In genomic region chr3:97057365-97057764, GRCh38 we compare ENCODE assay signal across 4 cellular contexts.
A peak's percentile ranks its signal among the peaks of the same experiment; 100 is the strongest.
TF ChIP-seq lines count a peak whose summit lies in the region.

No MANE protein-coding gene starts in this region.

TF ChIP-seq in A549, 52 proteins besides CTCF, POLR2A, EP300 and RAD21:
- peak; percentile 26; the same call in 1 of the 2 replicates for TF ChIP-seq USF2 (IDR thresholded peaks at IDR 0.05)
- no peak for TF ChIP-seq FOSB (CRISPR knock-in tag; IDR thresholded peaks at IDR 0.05)
- no peak for TF ChIP-seq RNF2 (IDR thresholded peaks at IDR 0.05; ENCODE audit: borderline replicate concordance, low read depth)
- TF ChIP-seq HOXB5 (CRISPR knock-in tag; IDR thresholded peaks at IDR 0.05), result no peak
- TF ChIP-seq FOXS1 (CRISPR knock-in tag; IDR thresholded peaks at IDR 0.05), result no peak
- TF ChIP-seq RFX5 (IDR thresholded peaks at IDR 0.05), result no peak

TF ChIP-seq in GM23338, 12 proteins besides CTCF, POLR2A, EP300 and RAD21 (continues in another document):
- no peak for TF ChIP-seq CREB1 (CRISPR knock-in tag; IDR thresholded peaks at IDR 0.05; ENCODE audit: low read depth)
- no peak for TF ChIP-seq NANOG (IDR thresholded peaks at IDR 0.05; ENCODE audit: borderline replicate concordance)
- TF ChIP-seq ZNF114 (CRISPR knock-in tag; IDR thresholded peaks at IDR 0.05), result no peak
- no peak for TF ChIP-seq ZNF331 (CRISPR knock-in tag; IDR thresholded peaks at IDR 0.05; ENCODE audit: low read depth)
- TF ChIP-seq POLR2AphosphoS5 (IDR thresholded peaks at IDR 0.05; ENCODE audit: low read depth), result no peak
- no peak for TF ChIP-seq EZH2phosphoT487 (IDR thresholded peaks at IDR 0.05; ENCODE audit: unreplicated experiment)
- no peak for TF ChIP-seq ETS1 (IDR thresholded peaks at IDR 0.05)
- no peak for TF ChIP-seq REST (IDR thresholded peaks at IDR 0.05; ENCODE audit: unreplicated experiment)
- TF ChIP-seq STAT1 (IDR thresholded peaks at IDR 0.05; ENCODE audit: unreplicated experiment), result no peak
- no peak for TF ChIP-seq JUNB (IDR thresholded peaks at IDR 0.05; ENCODE audit: unreplicated experiment)
- TF ChIP-seq EZH2 (IDR thresholded peaks at IDR 0.05; ENCODE audit: low read depth, unreplicated experiment), result no peak

TF ChIP-seq in GM12878, 131 proteins besides CTCF, POLR2A, EP300 and RAD21:
- TF ChIP-seq BHLHE40 (IDR thresholded peaks at IDR 0.05; ENCODE audit: borderline replicate concordance in 1 of 2, low read depth in 2 of 2, low read length in 1 of 2) (peak in 1 of 2 experiments; percentile 20; a peak in 1 of 4 replicates), BCL11A (IDR thresholded peaks at IDR 0.05; ENCODE audit: low read depth, low read length) (no peak), RAD51 (IDR thresholded peaks at IDR 0.05) (peak; percentile 55; the same call in 1 of the 2 replicates)

TF ChIP-seq in H1, 55 proteins besides CTCF, POLR2A, EP300 and RAD21:
- no peak for TF ChIP-seq SIN3A (conservative IDR thresholded peaks at IDR 0.05 in 1 of 2, IDR thresholded peaks at IDR 0.05 in 1 of 2; ENCODE audit: low read depth in 1 of 2, low read length in 2 of 2)
- TF ChIP-seq KDM4A (IDR thresholded peaks at IDR 0.05; ENCODE audit: low read depth, low read length, severe bottlenecking), result no peak
- no peak for TF ChIP-seq CHD7 (IDR thresholded peaks at IDR 0.05; ENCODE audit: insufficient replicate concordance, low read length)
- no peak for TF ChIP-seq TBP (IDR thresholded peaks at IDR 0.05; ENCODE audit: low read depth, low read length)
